In genomic region chr2:151765760-151766159, GRCh38 we compare ENCODE assay signal across 15 cellular contexts. TPM values are rescaled to one million over a fixed set of nuclear protein-coding genes. Genes with fewer than 3 reads are reported as not detected.
DNase-seq lines count a peak whose midpoint lies in the region; ATAC-seq and TF ChIP-seq lines count a peak whose summit lies in the region.
"Had no signal": no experiment of that assay in that cellular context is flagged by ENCODE, and none has a peak within 500 bp of the region (broad histone marks: within the 10 kb centered on the region; RNA-seq: fewer than 3 reads in every experiment).

No MANE protein-coding gene starts in this region.

- no peaks in the 10 kb centered on the region for H3K36me3 ChIP-seq in mucosa of descending colon (ENCODE audit: low read depth)

- peaks cover 12% of the 10 kb centered on the region for H3K4me1 Mint-ChIP-seq in activated CD4-positive, alpha-beta T cell treated with anti-CD3 and anti-CD28 coated beads, Interleukin-2, amount 10 ng/mL, durations not matched to agents 7 days and 5 days

- peaks cover 1% of the 10 kb centered on the region for H3K36me3 Mint-ChIP-seq in activated CD4-positive, alpha-beta T cell treated with anti-CD3 and anti-CD28 coated beads, Interleukin-2, amount 10 ng/mL, durations not matched to agents 7 days and 5 days (ENCODE audit: low read depth)

- POLR2A ChIA-PET in activated CD4-positive, alpha-beta T cell treated with anti-CD3 and anti-CD28 coated beads, Interleukin-2, amount 10 ng/mL, durations not matched to agents 7 days and 5 days (lab: Charles Lee) = no interaction called here

- no peaks in the 10 kb centered on the region for H3K4me1 ChIP-seq in mucosa of descending colon (ENCODE audit: low read depth)
- H3K4me1 ChIP-seq: parathyroid adenoma had no signal

- no peaks in the 10 kb centered on the region for H3K9me3 ChIP-seq in mucosa of descending colon

- H3K27me3 Mint-ChIP-seq in activated CD4-positive, alpha-beta T cell treated with anti-CD3 and anti-CD28 coated beads, Interleukin-2, amount 10 ng/mL, durations not matched to agents 7 days and 5 days = no peaks in the 10 kb centered on the region

- H3K9me3 Mint-ChIP-seq in activated CD4-positive, alpha-beta T cell treated with anti-CD3 and anti-CD28 coated beads, Interleukin-2, amount 10 ng/mL, durations not matched to agents 7 days and 5 days = no peaks in the 10 kb centered on the region
- H3K9me3 Mint-ChIP-seq: activated naive CD4-positive, alpha-beta T cell treated with anti-CD3 and anti-CD28 coated beads for 36 hours had no signal

- DNase-seq in ELF-1 (ENCODE audit: low read depth, low spot score) = peak; percentile 70
- peak in 1 of 3 donors; percentile 58 for DNase-seq in mucosa of descending colon
- no peak for DNase-seq in NCI-H524 treated with DMSO at 0.1 percent for 48 hours (lab: John Stamatoyannopoulos, UW)
- no peak for DNase-seq in stimulated activated naive CD4-positive, alpha-beta T cell (lab: John Stamatoyannopoulos, UW)
- DNase-seq in activated CD4-positive, alpha-beta T cell treated with anti-CD3 and anti-CD28 coated beads, Interleukin-2, amount 10 ng/mL, durations not matched to agents 7 days and 5 days = no peak
- no peak for DNase-seq in EL
- DNase-seq: activated CD4-positive, CD25-positive, alpha-beta regulatory T cell treated with anti-CD3 and anti-CD28 coated beads, Interleukin-2, amount 50 U/mL, for 72 hours; activated naive CD4-positive, alpha-beta T cell treated with anti-CD3 and anti-CD28 coated beads for 36 hours; CD8-positive, alpha-beta T cell; NCI-H2227 treated with DMSO at 0.1 percent for 48 hours; substantia nigra had no signal

- no peak overlapping the region for H3K27ac Mint-ChIP-seq in activated CD4-positive, alpha-beta T cell treated with anti-CD3 and anti-CD28 coated beads, Interleukin-2, amount 10 ng/mL, durations not matched to agents 7 days and 5 days
- H3K27ac Mint-ChIP-seq: activated naive CD4-positive, alpha-beta T cell treated with anti-CD3 and anti-CD28 coated beads for 36 hours; CD8-positive, alpha-beta T cell had no signal

- CTCF ChIA-PET in activated CD4-positive, alpha-beta T cell treated with anti-CD3 and anti-CD28 coated beads, Interleukin-2, amount 10 ng/mL, durations not matched to agents 7 days and 5 days (lab: Charles Lee) = interaction anchor here (1.1 kb wide), 1 partner anchor 10 kb away, joined by 3 read pairs; no protein-coding TSS in a partner anchor

- no peak for TF ChIP-seq CTCF in mucosa of descending colon (IDR thresholded peaks at IDR 0.05)

- H3K4me3 ChIP-seq in mucosa of descending colon = no peak overlapping the region
- H3K4me3 ChIP-seq: coronary artery had no signal

- intact Hi-C loops in mucosa of descending colon (cut with DNase I, micrococcal nuclease) = no loop called here

- H3K4me3 Mint-ChIP-seq in activated CD4-positive, alpha-beta T cell treated with anti-CD3 and anti-CD28 coated beads, Interleukin-2, amount 10 ng/mL, durations not matched to agents 7 days and 5 days = no peak overlapping the region
- H3K4me3 Mint-ChIP-seq: activated naive CD4-positive, alpha-beta T cell treated with anti-CD3 and anti-CD28 coated beads for 36 hours; CD8-positive, alpha-beta T cell had no signal

- peak; percentile 37 for ATAC-seq in GM21737 (IDR thresholded peaks at IDR 0.05; ENCODE audit: unreplicated experiment)
- peak; percentile 40 for ATAC-seq in mucosa of descending colon
- ATAC-seq: CD8-positive, alpha-beta T cell had no signal

TF ChIP-seq in PFSK-1, 5 proteins besides CTCF, POLR2A, EP300 and RAD21:
- TF ChIP-seq SIN3A (IDR thresholded peaks at IDR 0.05; ENCODE audit: borderline replicate concordance, insufficient read depth, low read length) (0 out of 2 replicates have a peak, but pooled peaks have one; percentile 55), POLR2AphosphoS5 (IDR thresholded peaks at IDR 0.05; ENCODE audit: low read depth, low read length) (0 out of 2 replicates have a peak, but pooled peaks have one; percentile 35), TAF1 (IDR thresholded peaks at IDR 0.05; ENCODE audit: borderline replicate concordance, insufficient read depth, low read length) (no peak), FOXP2 (optimal IDR thresholded peaks at IDR 0.05; ENCODE audit: borderline replicate concordance, extremely low read depth, extremely low read length, insufficient read depth) (peak; percentile 53), REST (IDR thresholded peaks at IDR 0.05; ENCODE audit: insufficient read depth in 1 of 2, low read depth in 2 of 2, low read length in 2 of 2) (no peak)

RNA-seq across cellular contexts. Expression of gene NEB, which starts 31.5 kb away (rescaled TPM):
- polyA plus RNA-seq in PFSK-1 (2012; ENCODE audit: insufficient read length, low read depth) = 0.20 TPM
- 1 to 10 TPM in 1 of 3 donors, under 1 TPM in 2; 0.54 to 1.1 (median 0.82) TPM for total RNA-seq in mucosa of descending colon
- under 1 TPM; 0.40 to 0.48 TPM for total RNA-seq in activated CD4-positive, alpha-beta T cell treated with anti-CD3 and anti-CD28 coated beads, Interleukin-2, amount 10 ng/mL, durations not matched to agents 7 days and 5 days
